7 cellular contexts compared by ENCODE assay signal in the genomic region with DNA sequence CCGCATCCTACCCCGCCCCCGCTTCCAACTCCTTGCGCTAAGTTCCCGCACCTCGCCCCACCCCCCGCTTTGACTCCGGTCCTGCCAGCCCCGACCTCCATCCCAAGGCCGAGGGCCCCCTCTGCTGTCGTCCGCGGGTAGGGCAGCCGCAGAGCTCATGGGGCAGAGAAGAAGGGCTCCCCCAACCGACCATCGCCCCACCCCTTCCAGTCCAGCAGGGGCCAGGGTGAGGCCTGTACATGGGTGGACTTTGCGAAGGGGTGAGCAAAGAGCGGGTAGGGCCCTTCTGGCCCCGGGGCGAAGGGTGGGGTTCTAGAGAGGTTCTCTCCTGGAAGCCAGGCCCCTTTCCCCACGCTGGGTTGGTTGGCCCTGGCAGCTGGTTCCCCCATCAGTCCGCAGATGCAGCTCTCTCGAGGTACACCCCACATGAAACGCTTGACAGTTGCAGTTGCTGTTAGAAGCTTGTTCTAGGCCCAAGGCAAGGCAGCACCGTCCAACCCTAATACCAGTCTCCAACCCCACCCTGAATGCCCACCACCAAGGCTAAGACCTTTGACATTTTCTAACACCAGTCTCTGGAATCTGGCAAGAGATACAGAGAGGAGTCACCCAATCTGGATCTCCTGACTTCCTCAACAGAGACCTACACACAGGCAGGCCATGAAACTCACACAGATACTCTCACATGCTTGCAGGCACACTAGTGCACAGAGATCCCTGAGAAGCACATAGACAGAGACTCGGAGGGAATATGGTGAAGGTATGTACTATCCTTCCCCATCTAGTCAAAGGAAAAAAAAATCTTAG. TPM values are rescaled to one million over a fixed set of nuclear protein-coding genes. Genes with fewer than 3 reads are reported as not detected.
A peak's percentile ranks its signal among the peaks of the same experiment; 100 is the strongest.
DNase-seq lines count a peak whose midpoint lies in the region; ATAC-seq, FAIRE-seq and TF ChIP-seq lines count a peak whose summit lies in the region.

No MANE protein-coding gene starts in this region.

- no peak for FAIRE-seq in HepG2 (lab: Jason Lieb, UNC)

- BruUV-seq in HepG2 (replicated peaks; lab: Mats Ljungman, UMichigan), result no TSS peak

- no peaks in the 10 kb centered on the region for H3K79me2 ChIP-seq in HepG2 (ENCODE audit: insufficient read depth, low read length)

- intact Hi-C loops in HepG2 (cut with micrococcal nuclease; ENCODE audit: unreplicated experiment), result loop anchor here (2.0 kb wide), 2 partner anchors 25 to 75 kb away; a partner anchor contains a TSS

- peak overlapping the region; percentile 99 for H3K4me2 ChIP-seq in HepG2 (ENCODE audit: low read depth, low read length)

- WGBS in HepG2 (ENCODE audit: low lambda C conversion rate), result 7% methylated on average over 19 of the region's 26 CpGs

- CTCF ChIA-PET in HepG2 (lab: Yijun Ruan, JAX; ENCODE audit: low intra/inter-chr PET ratio, low total read pairs), result interaction anchor here (1.1 to 2.4 kb wide), 4 partner anchors 24 to 125 kb away, joined by 3 to 29 read pairs (median 10); no protein-coding TSS in a partner anchor

- H3K27ac ChIP-seq in HepG2 (ENCODE audit: extremely low read length, insufficient read depth, low read length), result no peak overlapping the region

- no peaks in the 10 kb centered on the region for H3K9me3 ChIP-seq in HepG2 (ENCODE audit: low read length)

- peak; percentile 92 for TF ChIP-seq RAD21 in HepG2 (CRISPR knock-in tag; IDR thresholded peaks at IDR 0.05)

- no peaks in the 10 kb centered on the region for H4K20me1 ChIP-seq in HepG2 (ENCODE audit: insufficient read depth, low read length)

- peaks cover 3 to 19% of the 10 kb centered on the region in 2 experiments; a peak in 2 of 5 replicates for H3K27me3 ChIP-seq in HepG2 (ENCODE audit: control insufficient read depth in 1 of 2, insufficient read depth in 2 of 2, low read length in 2 of 2)

- H3K9ac ChIP-seq in HepG2 (ENCODE audit: insufficient read depth, low read depth, low read length), result no peak overlapping the region

- ATAC-seq in GM18505 (IDR thresholded peaks at IDR 0.05; ENCODE audit: unreplicated experiment), result peak; percentile 41
- peak; percentile 57 for ATAC-seq in HG03432 (IDR thresholded peaks at IDR 0.05; ENCODE audit: unreplicated experiment)
- peak; percentile 88 for ATAC-seq in HepG2

- H3K36me3 ChIP-seq in HepG2 (replicated peaks in 1 of 2; ENCODE audit: control insufficient read depth in 1 of 2, insufficient read depth in 2 of 2, low read length in 2 of 2), result no peaks in the 10 kb centered on the region

- TF ChIP-seq POLR2A in GM18505 (IDR thresholded peaks at IDR 0.05; ENCODE audit: borderline replicate concordance, extremely low read depth, insufficient read depth, insufficient read length), result no peak
- TF ChIP-seq POLR2A in HepG2 (IDR thresholded peaks at IDR 0.05; ENCODE audit: insufficient read depth in 1 of 2, low read depth in 2 of 2, low read length in 2 of 2), result no peak

- in situ Hi-C loops in HepG2 (cut with HindIII; ENCODE audit: extremely low pct_ligation_motif_present, low pct_unique_long_range_greater_than_20kb), result loop anchor here (5.0 kb wide), 1 partner anchor 122 kb away; no protein-coding TSS in a partner anchor

- no peak overlapping the region for H2AFZ ChIP-seq in HepG2 (ENCODE audit: low read length)

- peaks cover 22% of the 10 kb centered on the region for H3K4me1 ChIP-seq in HepG2 (ENCODE audit: insufficient read depth, low read length)

- H3K4me3 ChIP-seq in HepG2 (replicated peaks in 1 of 3; ENCODE audit: insufficient read depth in 1 of 3, low read depth in 2 of 3, low read length in 3 of 3), result peak overlapping the region; percentile 51 to 75 (median 59)

- peak; percentile 47 for DNase-seq in NCI-H510A treated with DMSO at 0.1 percent for 48 hours (lab: John Stamatoyannopoulos, UW)
- peak; percentile 96 for DNase-seq in activated CD4-positive, alpha-beta T cell treated with anti-CD3 and anti-CD28 coated beads, Interleukin-2, amount 50 U/mL, for 1 hour
- peak; percentile 92 for DNase-seq in dedifferentiated amniotic fluid mesenchymal stem cell (ENCODE audit: extremely low spot score)
- peak; percentile 77 for DNase-seq in HepG2 (ENCODE audit: low spot score)
- DNase-seq in stimulated activated CD4-positive, alpha-beta T cell treated with anti-CD3 and anti-CD28 coated beads, Interleukin-2, amount 100 ng/mL, for 24 hours, result peak; percentile 99 to 100

- TF ChIP-seq CTCF in HepG2 (CRISPR knock-in tag; IDR thresholded peaks at IDR 0.05), result peak; percentile 97

- POLR2A ChIA-PET in HepG2 (lab: Yijun Ruan, JAX), result interaction anchor here (0.9 to 1.5 kb wide), 4 partner anchors 74 to 145 kb away, joined by 3 to 9 read pairs (median 4); a partner anchor contains a TSS

- TF ChIP-seq EP300 in HepG2 (IDR thresholded peaks at IDR 0.05; ENCODE audit: low read depth in 2 of 2, low read length in 2 of 2), result no peak
- TF ChIP-seq EP300 in HepG2 (CRISPR knock-in tag; IDR thresholded peaks at IDR 0.05; ENCODE audit: borderline replicate concordance), result no peak

TF ChIP-seq in HepG2, 621 proteins besides CTCF, POLR2A, EP300 and RAD21 (continues in another document):
- TF ChIP-seq ZFP90 (CRISPR knock-in tag; IDR thresholded peaks at IDR 0.05; ENCODE audit: borderline replicate concordance), result no peak
- TF ChIP-seq, protein P1, sequence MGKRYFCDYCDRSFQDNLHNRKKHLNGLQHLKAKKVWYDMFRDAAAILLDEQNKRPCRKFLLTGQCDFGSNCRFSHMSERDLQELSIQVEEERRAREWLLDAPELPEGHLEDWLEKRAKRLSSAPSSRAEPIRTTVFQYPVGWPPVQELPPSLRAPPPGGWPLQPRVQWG (CRISPR knock-in tag; IDR thresholded peaks at IDR 0.05; ENCODE audit: borderline replicate concordance, low read depth), result no peak
- TF ChIP-seq, protein P2, sequence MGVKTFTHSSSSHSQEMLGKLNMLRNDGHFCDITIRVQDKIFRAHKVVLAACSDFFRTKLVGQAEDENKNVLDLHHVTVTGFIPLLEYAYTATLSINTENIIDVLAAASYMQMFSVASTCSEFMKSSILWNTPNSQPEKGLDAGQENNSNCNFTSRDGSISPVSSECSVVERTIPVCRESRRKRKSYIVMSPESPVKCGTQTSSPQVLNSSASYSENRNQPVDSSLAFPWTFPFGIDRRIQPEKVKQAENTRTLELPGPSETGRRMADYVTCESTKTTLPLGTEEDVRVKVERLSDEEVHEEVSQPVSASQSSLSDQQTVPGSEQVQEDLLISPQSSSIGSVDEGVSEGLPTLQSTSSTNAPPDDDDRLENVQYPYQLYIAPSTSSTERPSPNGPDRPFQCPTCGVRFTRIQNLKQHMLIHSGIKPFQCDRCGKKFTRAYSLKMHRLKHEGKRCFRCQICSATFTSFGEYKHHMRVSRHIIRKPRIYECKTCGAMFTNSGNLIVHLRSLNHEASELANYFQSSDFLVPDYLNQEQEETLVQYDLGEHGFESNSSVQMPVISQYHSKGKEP (CRISPR knock-in tag; IDR thresholded peaks at IDR 0.05), result no peak

RNA-seq across cellular contexts. Expression of a gene that starts 25.3 kb away (rescaled TPM):
- total RNA-seq in HepG2 (2016; rRNA removed; fragmentation: Illumina TruSeq; extraction: Trizol), result 0.09 TPM in 1 of 2 replicates, not detected in the other
- not detected in 2 replicates for total RNA-seq in HepG2 (2016; cell fraction: cytosol; rRNA removed; fragmentation: Illumina TruSeq; extraction: Trizol; ENCODE audit: low read depth)
- 0.04 TPM in 1 of 2 replicates, not detected in the other for total RNA-seq in HepG2 (2016; cell fraction: insoluble cytoplasmic fraction; rRNA removed; fragmentation: Illumina TruSeq; extraction: Trizol)
- total RNA-seq in HepG2 (2016; cell fraction: membrane; rRNA removed; fragmentation: Illumina TruSeq; extraction: Trizol), result not detected in 2 replicates
- total RNA-seq in HepG2 (2016; cell fraction: nucleus; rRNA removed; fragmentation: Illumina TruSeq; extraction: Trizol), result 0.09 TPM in 1 of 2 replicates, not detected in the other
- polyA plus RNA-seq in HepG2 (2011; rRNA removed), result 0.03 TPM in 1 of 2 replicates, not detected in the other
- 0.04 TPM in 1 of 2 replicates, not detected in the other for polyA plus RNA-seq in HepG2 (2011; cell fraction: cytosol; rRNA removed)
- polyA plus RNA-seq in HepG2 (2011; cell fraction: nucleus; rRNA removed), result 0.14 and 0.31 TPM in 2 replicates
- polyA plus RNA-seq in HepG2 (2012), result 0.07 TPM in 1 of 2 replicates, not detected in the other
- polyA plus RNA-seq in HepG2 (2016; cell fraction: cytosol; fragmentation: Illumina TruSeq; extraction: Trizol; ENCODE audit: low read depth), result not detected in 2 replicates
- polyA plus RNA-seq in HepG2 (2016; cell fraction: insoluble cytoplasmic fraction; fragmentation: Illumina TruSeq; extraction: Trizol; ENCODE audit: low read depth), result not detected in 2 replicates
- not detected in 2 replicates for polyA plus RNA-seq in HepG2 (2016; cell fraction: membrane; fragmentation: Illumina TruSeq; extraction: Trizol; ENCODE audit: low read depth)
- 0.29 TPM in 1 of 2 replicates, not detected in the other for polyA plus RNA-seq in HepG2 (2016; cell fraction: nucleus; fragmentation: Illumina TruSeq; extraction: Trizol; ENCODE audit: insufficient read depth, low read depth)
- 2.1 TPM in 1 of 2 replicates, not detected in the other for polyA minus RNA-seq in HepG2 (2011; rRNA and poly(A)+ RNA removed; ENCODE audit: low replicate concordance)
- not detected in 2 replicates for polyA minus RNA-seq in HepG2 (2011; cell fraction: cytosol; rRNA and poly(A)+ RNA removed)
- not detected in 2 replicates for polyA minus RNA-seq in HepG2 (2011; cell fraction: nucleus; rRNA and poly(A)+ RNA removed)

RNA-seq across cellular contexts. Expression of a gene that starts 26.4 kb away (rescaled TPM):
- total RNA-seq in HepG2 (2016; rRNA removed; fragmentation: Illumina TruSeq; extraction: Trizol), result 0.08 and 0.24 TPM in 2 replicates
- total RNA-seq in HepG2 (2016; cell fraction: cytosol; rRNA removed; fragmentation: Illumina TruSeq; extraction: Trizol; ENCODE audit: low read depth), result not detected in 2 replicates
- total RNA-seq in HepG2 (2016; cell fraction: insoluble cytoplasmic fraction; rRNA removed; fragmentation: Illumina TruSeq; extraction: Trizol), result 0.12 and 0.15 TPM in 2 replicates
- total RNA-seq in HepG2 (2016; cell fraction: membrane; rRNA removed; fragmentation: Illumina TruSeq; extraction: Trizol), result 0.09 and 0.17 TPM in 2 replicates
- 0.09 TPM in 1 of 2 replicates, not detected in the other for total RNA-seq in HepG2 (2016; cell fraction: nucleus; rRNA removed; fragmentation: Illumina TruSeq; extraction: Trizol)
- 0.26 and 0.29 TPM in 2 replicates for polyA plus RNA-seq in HepG2 (2011; rRNA removed)
- polyA plus RNA-seq in HepG2 (2011; cell fraction: cytosol; rRNA removed), result 0.09 and 0.24 TPM in 2 replicates
- polyA plus RNA-seq in HepG2 (2011; cell fraction: nucleus; rRNA removed), result 0.57 and 0.74 TPM in 2 replicates
- 0.07 and 0.09 TPM in 2 replicates for polyA plus RNA-seq in HepG2 (2012)
- polyA plus RNA-seq in HepG2 (2016; cell fraction: cytosol; fragmentation: Illumina TruSeq; extraction: Trizol; ENCODE audit: low read depth), result not detected in 2 replicates
- 0.24 TPM in 1 of 2 replicates, not detected in the other for polyA plus RNA-seq in HepG2 (2016; cell fraction: insoluble cytoplasmic fraction; fragmentation: Illumina TruSeq; extraction: Trizol; ENCODE audit: low read depth)
- polyA plus RNA-seq in HepG2 (2016; cell fraction: membrane; fragmentation: Illumina TruSeq; extraction: Trizol; ENCODE audit: low read depth), result 0.12 TPM in 1 of 2 replicates, not detected in the other
- 0.65 and 1.1 TPM in 2 replicates for polyA plus RNA-seq in HepG2 (2016; cell fraction: nucleus; fragmentation: Illumina TruSeq; extraction: Trizol; ENCODE audit: insufficient read depth, low read depth)
- polyA minus RNA-seq in HepG2 (2011; rRNA and poly(A)+ RNA removed; ENCODE audit: low replicate concordance), result 1.4 and 1.6 TPM in 2 replicates
- not detected in 2 replicates for polyA minus RNA-seq in HepG2 (2011; cell fraction: cytosol; rRNA and poly(A)+ RNA removed)
- not detected in 2 replicates for polyA minus RNA-seq in HepG2 (2011; cell fraction: nucleus; rRNA and poly(A)+ RNA removed)

Comparison
In these comparisons a context has a peak if more than half of its experiments do, and no peak if none do; other contexts are left out.
1. DNase-seq: peak in every context shown above with its lines; median percentile 100 in stimulated activated CD4-positive, alpha-beta T cell treated with anti-CD3 and anti-CD28 coated beads, Interleukin-2, amount 100 ng/mL, for 24 hours; 96 in activated CD4-positive, alpha-beta T cell treated with anti-CD3 and anti-CD28 coated beads, Interleukin-2, amount 50 U/mL, for 1 hour; 92 in dedifferentiated amniotic fluid mesenchymal stem cell; 77 in HepG2; 47 in NCI-H510A treated with DMSO at 0.1 percent for 48 hours.